Comparison of ENCODE assay signal across 8 cellular contexts in genomic region chr16:46689492-46690280, GRCh38. TPM values are rescaled to one million over a fixed set of nuclear protein-coding genes. Genes with fewer than 3 reads are reported as not detected.
A peak's percentile ranks its signal among the peaks of the same experiment; 100 is the strongest.
DNase-seq lines count a peak whose midpoint lies in the region; ATAC-seq and TF ChIP-seq lines count a peak whose summit lies in the region.

A gene with protein sequence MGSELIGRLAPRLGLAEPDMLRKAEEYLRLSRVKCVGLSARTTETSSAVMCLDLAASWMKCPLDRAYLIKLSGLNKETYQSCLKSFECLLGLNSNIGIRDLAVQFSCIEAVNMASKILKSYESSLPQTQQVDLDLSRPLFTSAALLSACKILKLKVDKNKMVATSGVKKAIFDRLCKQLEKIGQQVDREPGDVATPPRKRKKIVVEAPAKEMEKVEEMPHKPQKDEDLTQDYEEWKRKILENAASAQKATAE (plus strand): TSS chr16:46689659. CDS start chr16:46689706, 47 bp downstream.

- peaks cover 22 to 76% (median 59%) of the 10 kb centered on the region in 6 donors for H3K4me1 ChIP-seq in spleen

- 0 to 1% (median 1%) methylated on average over 58 to 73 of the region's 73 CpGs for WGBS in spleen, 5 donors

- TF ChIP-seq POLR2A in spleen (IDR thresholded peaks at IDR 0.05): no peak

- intact Hi-C loops in spleen (cut with DNase I; ENCODE audit: low total_unique reads): loop anchor here (10.0 kb wide), 2 partner anchors 115 to 135 kb away; no protein-coding TSS in a partner anchor

- no peaks in the 10 kb centered on the region for H3K27me3 ChIP-seq in spleen (replicated peaks in 1 of 7)

- DNase-seq in AG08396 (ENCODE audit: low spot score) (peak; percentile 98), NCI-H2227 (lab: John Stamatoyannopoulos, UW; ENCODE audit: unreplicated experiment) (peak; percentile 94), cardiac fibroblast (ENCODE audit: low read depth in 2 of 2) (peak; percentile 97 to 98), inferior parietal cortex (ENCODE audit: extremely low spot score) (peak; percentile 93), spleen (peak; percentile 99)

- H3K9me3 ChIP-seq in spleen: no peaks in the 10 kb centered on the region

- ATAC-seq in GM18870 (IDR thresholded peaks at IDR 0.05; ENCODE audit: unreplicated experiment): peak; percentile 70
- ATAC-seq in HG03108 (IDR thresholded peaks at IDR 0.05; ENCODE audit: unreplicated experiment): peak; percentile 66

- TF ChIP-seq CTCF in WI38 (IDR thresholded peaks at IDR 0.05; ENCODE audit: low read depth, low read length) (peak; percentile 38; the same call in 1 of the 2 replicates), cardiac fibroblast (IDR thresholded peaks at IDR 0.05; ENCODE audit: low read depth, low read length) (peak; percentile 54), spleen (IDR thresholded peaks at IDR 0.05 in 8 of 11, conservative IDR thresholded peaks at IDR 0.05 in 3 of 11) (peak in 6 of 11 experiments; percentile 3 to 55 (median 46))

- H3K4me3 ChIP-seq in WI38 (ENCODE audit: low read depth, low read length) (peak within 1 kb of the TSS; percentile 78), cardiac fibroblast (replicated peaks in 1 of 2; ENCODE audit: low read depth in 2 of 2, low read length in 2 of 2) (peak within 1 kb of the TSS; percentile 88 to 93), spleen (peak within 1 kb of the TSS; percentile 74 to 99 (median 94))

- peak within 1 kb of the TSS; percentile 89 to 99 (median 96) for H3K27ac ChIP-seq in spleen

- peaks cover 0 to 8% (median 0%) of the 10 kb centered on the region in 6 donors for H3K36me3 ChIP-seq in spleen

RNA-seq across cellular contexts. Expression of the gene that starts here (rescaled TPM):
- 10 to 100 TPM in 1 of 7 donors, 1 to 10 TPM in 6; 3.1 to 10.0 (median 5.9) TPM for total RNA-seq in spleen
- polyA plus RNA-seq in spleen: 10 to 100 TPM in 1 of 3 donors, 1 to 10 TPM in 2; 8.4 to 11.4 (median 8.4) TPM

Comparison
In these comparisons a context has a peak if more than half of its experiments do, and no peak if none do; other contexts are left out.
1. Peak in every context shown above with its lines: DNase-seq, ATAC-seq, H3K4me3 ChIP-seq and H3K27ac ChIP-seq.